ENCODE assay signal across 1 cellular context in the genomic region with DNA sequence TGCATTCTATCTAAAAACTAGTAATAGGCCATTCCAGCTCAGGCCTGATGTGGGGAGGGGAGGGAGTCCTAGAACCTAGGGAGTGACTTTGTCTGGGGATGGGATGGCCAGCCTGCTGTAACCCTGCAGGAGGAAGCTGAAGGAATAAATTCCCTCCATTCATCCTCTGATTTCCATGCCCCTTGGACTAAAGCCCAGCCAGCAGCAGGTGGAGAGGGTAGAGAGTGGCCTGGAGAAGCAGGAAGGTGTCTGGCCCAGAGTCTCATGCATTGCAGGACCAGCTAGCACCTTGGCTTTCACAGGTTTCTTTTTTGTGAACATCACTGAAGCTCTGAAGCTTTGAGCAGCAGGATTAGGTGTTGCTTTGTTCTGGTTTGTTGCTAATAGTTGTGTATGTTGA.
TF ChIP-seq lines count a peak whose summit lies in the region.

No MANE protein-coding gene starts in this region.

TF ChIP-seq in HCT116, 20 proteins besides CTCF, POLR2A, EP300 and RAD21 (continued from another document):
- TF ChIP-seq, protein P1, sequence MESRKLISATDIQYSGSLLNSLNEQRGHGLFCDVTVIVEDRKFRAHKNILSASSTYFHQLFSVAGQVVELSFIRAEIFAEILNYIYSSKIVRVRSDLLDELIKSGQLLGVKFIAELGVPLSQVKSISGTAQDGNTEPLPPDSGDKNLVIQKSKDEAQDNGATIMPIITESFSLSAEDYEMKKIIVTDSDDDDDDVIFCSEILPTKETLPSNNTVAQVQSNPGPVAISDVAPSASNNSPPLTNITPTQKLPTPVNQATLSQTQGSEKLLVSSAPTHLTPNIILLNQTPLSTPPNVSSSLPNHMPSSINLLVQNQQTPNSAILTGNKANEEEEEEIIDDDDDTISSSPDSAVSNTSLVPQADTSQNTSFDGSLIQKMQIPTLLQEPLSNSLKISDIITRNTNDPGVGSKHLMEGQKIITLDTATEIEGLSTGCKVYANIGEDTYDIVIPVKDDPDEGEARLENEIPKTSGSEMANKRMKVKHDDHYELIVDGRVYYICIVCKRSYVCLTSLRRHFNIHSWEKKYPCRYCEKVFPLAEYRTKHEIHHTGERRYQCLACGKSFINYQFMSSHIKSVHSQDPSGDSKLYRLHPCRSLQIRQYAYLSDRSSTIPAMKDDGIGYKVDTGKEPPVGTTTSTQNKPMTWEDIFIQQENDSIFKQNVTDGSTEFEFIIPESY (IDR thresholded peaks at IDR 0.05; ENCODE audit: extremely low read depth, insufficient replicate concordance, low read length) = no peak
- TF ChIP-seq ZNF274 (IDR thresholded peaks at IDR 0.05; ENCODE audit: low read depth, low read length) (no peak), YY1 (IDR thresholded peaks at IDR 0.05; ENCODE audit: extremely low read depth, insufficient replicate concordance, low read depth, low read length) (no peak), SIN3A (IDR thresholded peaks at IDR 0.05; ENCODE audit: low read depth) (no peak), TCF7L2 (IDR thresholded peaks at IDR 0.05; ENCODE audit: borderline replicate concordance, extremely low read depth, insufficient read depth, insufficient read length) (no peak), EGR1 (IDR thresholded peaks at IDR 0.05; ENCODE audit: low read depth) (no peak), FOSL1 (IDR thresholded peaks at IDR 0.05; ENCODE audit: low read depth) (no peak), CEBPB (IDR thresholded peaks at IDR 0.05; ENCODE audit: low read depth) (no peak), SP1 (IDR thresholded peaks at IDR 0.05; ENCODE audit: low read depth) (no peak), EZH2 (IDR thresholded peaks at IDR 0.05) (no peak), POLR2AphosphoS5 (IDR thresholded peaks at IDR 0.05; ENCODE audit: low read depth, low read length) (no peak)
- TF ChIP-seq, protein P2, sequence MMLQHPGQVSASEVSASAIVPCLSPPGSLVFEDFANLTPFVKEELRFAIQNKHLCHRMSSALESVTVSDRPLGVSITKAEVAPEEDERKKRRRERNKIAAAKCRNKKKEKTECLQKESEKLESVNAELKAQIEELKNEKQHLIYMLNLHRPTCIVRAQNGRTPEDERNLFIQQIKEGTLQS (IDR thresholded peaks at IDR 0.05) = no peak
